ENCODE assay signal across 1 cellular context in genomic region chr15:92818658-92819311, GRCh38.
TF ChIP-seq lines count a peak whose summit lies in the region.

No MANE protein-coding gene starts in this region.

TF ChIP-seq in H1, 55 proteins besides CTCF, POLR2A, EP300 and RAD21 (continued from another document):
- no peak for TF ChIP-seq CHD7 (IDR thresholded peaks at IDR 0.05; ENCODE audit: insufficient replicate concordance, low read length)
- TF ChIP-seq KDM4A (IDR thresholded peaks at IDR 0.05; ENCODE audit: low read depth, low read length, severe bottlenecking), result no peak
- TF ChIP-seq YY1 (IDR thresholded peaks at IDR 0.05; ENCODE audit: low read depth, low read length), result peak; percentile 64
- TF ChIP-seq KDM5A (IDR thresholded peaks at IDR 0.05; ENCODE audit: low read length), result no peak
